Comparison of ENCODE assay signal across 13 cellular contexts in the genomic region with DNA sequence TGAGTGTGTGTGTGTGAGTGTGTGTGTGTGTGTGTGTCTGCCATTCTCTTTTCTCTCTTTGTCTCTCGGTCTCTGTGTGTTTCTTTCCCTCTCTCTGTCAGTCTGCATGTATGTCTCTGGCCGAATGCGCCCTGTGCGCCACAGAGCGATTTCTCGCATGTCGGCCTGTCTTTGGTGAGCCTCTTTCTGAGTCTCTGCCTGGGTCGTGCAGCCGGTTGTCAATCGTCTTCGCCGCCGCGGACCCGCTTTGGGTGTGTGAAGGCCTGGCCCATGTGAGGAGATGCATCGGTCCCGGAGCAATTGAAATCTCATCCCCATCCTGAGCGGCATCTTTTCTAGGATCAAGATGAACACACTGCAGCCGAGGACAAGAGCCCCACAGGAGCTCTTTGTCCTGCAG.
"Had no signal": no experiment of that assay in that cellular context is flagged by ENCODE, and none has a peak within 500 bp of the region (broad histone marks: within the 10 kb centered on the region; RNA-seq: fewer than 3 reads in every experiment).

No MANE protein-coding gene starts in this region.

- H3K9me3 ChIP-seq: uterus had no signal

- H3K27me3 Mint-ChIP-seq: effector memory CD8-positive, alpha-beta T cell; stimulated activated naive CD8-positive, alpha-beta T cell treated with anti-CD3 and anti-CD28 coated beads, Interleukin-15, Interleukin-2, amounts not matched to agents 100 ng/mL and 50 ng/mL, for 24 hours had no signal

- H3K27ac Mint-ChIP-seq: activated T-helper 2 cell treated with anti-CD3 and anti-CD28 coated beads, Interferon-gamma antibody, Interleukin-2, Interleukin-4, amounts not matched to agents 10 μg/mL and 5 μg/mL and 100 μg/mL, durations not matched to agents 14 hours and 24 hours and 36 hours; effector memory CD8-positive, alpha-beta T cell; stimulated activated naive CD8-positive, alpha-beta T cell treated with anti-CD3 and anti-CD28 coated beads, Interleukin-15, Interleukin-2, amounts not matched to agents 100 ng/mL and 50 ng/mL, for 24 hours had no signal

- H3K27ac ChIP-seq: tibial nerve, uterus had no signal

- H3K4me3 ChIP-seq: uterus had no signal

- H3K27me3 ChIP-seq: tibial nerve, uterus had no signal

- DNase-seq: activated naive CD4-positive, alpha-beta T cell treated with Interleukin-2 at 50 U/mL for 16 hours; dermis blood vessel endothelial cell; effector memory CD8-positive, alpha-beta T cell; hippocampal formation; naive B cell; retina; uterus had no signal

- FAIRE-seq: bronchial epithelial cell, islet of Langerhans had no signal

- H3K4me3 Mint-ChIP-seq: effector memory CD8-positive, alpha-beta T cell; neural crest cell; stimulated activated naive CD8-positive, alpha-beta T cell treated with anti-CD3 and anti-CD28 coated beads, Interleukin-15, Interleukin-2, amounts not matched to agents 100 ng/mL and 50 ng/mL, for 24 hours had no signal

- H3K4me1 ChIP-seq: tibial nerve, uterus had no signal

- ATAC-seq: effector memory CD8-positive, alpha-beta T cell had no signal

- H3K36me3 ChIP-seq: tibial nerve, uterus had no signal

- H3K4me1 Mint-ChIP-seq: naive B cell, neural crest cell had no signal
